ENCODE assay signal across 8 cellular contexts in the genomic region with DNA sequence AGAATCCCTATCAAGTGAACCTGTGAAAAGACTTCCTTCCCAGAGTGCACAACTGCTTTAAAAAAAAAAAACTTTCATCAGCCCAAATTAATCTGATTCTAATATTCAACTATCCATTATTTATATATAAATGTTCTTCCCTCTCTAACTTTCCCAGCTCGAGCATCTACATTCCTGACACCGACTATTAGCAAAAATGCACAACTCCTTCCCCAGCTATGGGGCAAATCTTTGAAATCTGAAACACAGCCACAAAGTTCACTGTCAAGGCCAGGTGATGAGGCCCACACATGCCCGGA. TPM values are rescaled to one million over a fixed set of nuclear protein-coding genes. Genes with fewer than 3 reads are reported as not detected.
A peak's percentile ranks its signal among the peaks of the same experiment; 100 is the strongest.
DNase-seq lines count a peak whose midpoint lies in the region; ATAC-seq and TF ChIP-seq lines count a peak whose summit lies in the region.

No MANE protein-coding gene starts in this region.

- no peaks in the 10 kb centered on the region for H3K79me2 ChIP-seq in mesendoderm (ENCODE audit: control insufficient read depth, insufficient read depth, low read length)

- H3K4me1 ChIP-seq in left ventricle myocardium inferior (peaks cover 78% of the 10 kb centered on the region), body of pancreas (peaks cover 55% of the 10 kb centered on the region), mesendoderm (ENCODE audit: control insufficient read depth, low read depth, low read length) (no peaks in the 10 kb centered on the region), uterus (peaks cover 3 to 14% of the 10 kb centered on the region in 2 donors)

- no peak overlapping the region for H2AK5ac ChIP-seq in mesendoderm (ENCODE audit: low read length)

- no peak overlapping the region for H3K9ac ChIP-seq in mesendoderm (ENCODE audit: low read length)

- WGBS in body of pancreas, 2 donors = 3 to 8% methylated on average over 3 of the region's 3 CpGs
- WGBS in mesendoderm (ENCODE audit: extremely low coverage, insufficient coverage, low lambda C conversion rate) = no CpG with 5 or more reads among the region's 3 CpGs

- H3K27me3 ChIP-seq in left ventricle myocardium inferior (ENCODE audit: low read depth) (no peaks in the 10 kb centered on the region), body of pancreas (no peaks in the 10 kb centered on the region), mesendoderm (ENCODE audit: insufficient read depth, low read length, poor library complexity) (no peaks in the 10 kb centered on the region), uterus (no peaks in the 10 kb centered on the region)

- H3K36me3 ChIP-seq in left ventricle myocardium inferior (no peaks in the 10 kb centered on the region), body of pancreas (replicated peaks in 1 of 2; ENCODE audit: insufficient read depth in 1 of 2, low read depth in 2 of 2) (no peaks in the 10 kb centered on the region), mesendoderm (ENCODE audit: control insufficient read depth, insufficient read depth, low read length) (no peaks in the 10 kb centered on the region), uterus (no peaks in the 10 kb centered on the region)

- H3K4ac ChIP-seq in mesendoderm (ENCODE audit: low read depth, low read length) = no peak overlapping the region

- H3K9me3 ChIP-seq in left ventricle myocardium inferior (replicated peaks) = no peaks in the 10 kb centered on the region
- H3K9me3 ChIP-seq in body of pancreas = no peaks in the 10 kb centered on the region
- H3K9me3 ChIP-seq in uterus = no peaks in the 10 kb centered on the region

- no peak overlapping the region for H4K5ac ChIP-seq in mesendoderm (ENCODE audit: low read length)

- H2BK5ac ChIP-seq in mesendoderm (ENCODE audit: low read length) = no peak overlapping the region

- H2BK120ac ChIP-seq in mesendoderm (ENCODE audit: low read depth, low read length) = no peak overlapping the region

- H3K18ac ChIP-seq in mesendoderm (ENCODE audit: low read length) = no peak overlapping the region

- H3K4me2 ChIP-seq in mesendoderm (ENCODE audit: low read length) = peak overlapping the region; percentile 66

- DNase-seq in left ventricle myocardium inferior (no peak), Right ventricle myocardium inferior (ENCODE audit: missing footprints) (no peak), body of pancreas (no peak), mesendoderm (no peak), uterus (no peak), NCI-H1694 treated with DMSO at 0.1 percent for 48 hours (lab: John Stamatoyannopoulos, UW) (no peak), NCI-H526 treated with DMSO at 0.1 percent for 48 hours (lab: John Stamatoyannopoulos, UW) (no peak)

- TF ChIP-seq POLR2A in body of pancreas (IDR thresholded peaks at IDR 0.05) (no peak), uterus (IDR thresholded peaks at IDR 0.05) (no peak)

- peak overlapping the region; percentile 97 for H3K27ac ChIP-seq in left ventricle myocardium inferior (replicated peaks)
- peak overlapping the region in 3 of 4 donors; percentile 82 to 94 (median 91) for H3K27ac ChIP-seq in body of pancreas
- no peak overlapping the region for H3K27ac ChIP-seq in mesendoderm (ENCODE audit: low read depth, low read length)
- H3K27ac ChIP-seq in uterus = peak overlapping the region; percentile 90 to 99

- intact Hi-C loops in left ventricle myocardium inferior (cut with micrococcal nuclease) = no loop called here
- intact Hi-C loops in Right ventricle myocardium inferior (cut with DNase I) = no loop called here
- intact Hi-C loops in body of pancreas (cut with DNase I) = no loop called here
- intact Hi-C loops in uterus (cut with DNase I; ENCODE audit: low total_unique reads) = no loop called here

- TF ChIP-seq CTCF in left ventricle myocardium inferior (IDR thresholded peaks at IDR 0.05; ENCODE audit: borderline replicate concordance) (no peak), body of pancreas (IDR thresholded peaks at IDR 0.05) (no peak), uterus (IDR thresholded peaks at IDR 0.05) (no peak)

- H3K4me3 ChIP-seq in left ventricle myocardium inferior = peak overlapping the region; percentile 86
- H3K4me3 ChIP-seq in body of pancreas = peak overlapping the region in 1 of 2 donors; percentile 52
- H3K4me3 ChIP-seq in mesendoderm (ENCODE audit: low read length) = no peak overlapping the region
- peak overlapping the region; percentile 73 to 74 for H3K4me3 ChIP-seq in uterus

- H3K56ac ChIP-seq in mesendoderm (ENCODE audit: low read length) = peak overlapping the region; percentile 68

- no peak overlapping the region for H4K8ac ChIP-seq in mesendoderm (ENCODE audit: low read depth, low read length)

- no peak overlapping the region for H3K23ac ChIP-seq in mesendoderm (ENCODE audit: low read length)

- H2BK15ac ChIP-seq in mesendoderm (replicated peaks; ENCODE audit: low read depth) = no peak overlapping the region

- ATAC-seq in Right ventricle myocardium inferior (no peak), body of pancreas (no peak), GM21381 (IDR thresholded peaks at IDR 0.05; ENCODE audit: unreplicated experiment) (no peak)

- H3K79me1 ChIP-seq in mesendoderm (ENCODE audit: low read length) = peaks cover 3% of the 10 kb centered on the region

RNA-seq across cellular contexts. Expression of gene PHF21A, which starts 2.3 kb away (rescaled TPM):
- total RNA-seq in left ventricle myocardium inferior (36.6 TPM), Right ventricle myocardium inferior (35.4 TPM), body of pancreas (10 to 100 TPM; 11.7 to 49.4 TPM), uterus (10 to 100 TPM; 12.1 to 83.3 (median 29.3) TPM)
- polyA plus RNA-seq in mesendoderm (2013, experiment 1 of 2) = 13.0 TPM
- 14.0 TPM for polyA plus RNA-seq in mesendoderm (2013, experiment 2 of 2)
